9 cellular contexts compared by ENCODE assay signal in genomic region chr2:127526940-127527804, GRCh38. TPM values are rescaled to one million over a fixed set of nuclear protein-coding genes. Genes with fewer than 3 reads are reported as not detected.
A peak's percentile ranks its signal among the peaks of the same experiment; 100 is the strongest.
DNase-seq lines count a peak whose midpoint lies in the region; ATAC-seq and TF ChIP-seq lines count a peak whose summit lies in the region.
"Had no signal": no experiment of that assay in that cellular context is flagged by ENCODE, and none has a peak within 500 bp of the region (broad histone marks: within the 10 kb centered on the region; RNA-seq: fewer than 3 reads in every experiment).

No MANE protein-coding gene starts in this region.

- in situ Hi-C loops in Panc1 (cut with HindIII; ENCODE audit: low pct_unique_long_range_greater_than_20kb, low sequenced_read_pairs): no loop called here

- H3K27ac ChIP-seq in Panc1 (ENCODE audit: low read length): peak overlapping the region; percentile 97
- H3K27ac ChIP-seq in duodenal mucosa (ENCODE audit: low read depth, low read length): peak overlapping the region; percentile 91

- H3K27me3 ChIP-seq in Panc1 (ENCODE audit: control insufficient read depth, insufficient read depth, low read length) (no peaks in the 10 kb centered on the region), duodenal mucosa (ENCODE audit: control insufficient read depth in 1 of 2, insufficient read depth in 2 of 2, low read length in 2 of 2) (no peaks in the 10 kb centered on the region)

- peaks cover 23% of the 10 kb centered on the region for H3K4me1 Mint-ChIP-seq in activated CD4-positive, alpha-beta T cell treated with anti-CD3 and anti-CD28 coated beads, Interleukin-2, amount 10 ng/mL, durations not matched to agents 7 days and 5 days
- H3K4me1 Mint-ChIP-seq in naive B cell: peaks cover 17 to 37% (median 34%) of the 10 kb centered on the region in 3 donors

- H3K4me3 Mint-ChIP-seq in activated CD4-positive, alpha-beta T cell treated with anti-CD3 and anti-CD28 coated beads, Interleukin-2, amount 10 ng/mL, durations not matched to agents 7 days and 5 days: peak overlapping the region; percentile 95
- peak overlapping the region; percentile 93 to 99 (median 97) for H3K4me3 Mint-ChIP-seq in naive B cell

- TF ChIP-seq CTCF in Panc1 (IDR thresholded peaks at IDR 0.05): peak; percentile 29

- H3K27ac Mint-ChIP-seq in activated CD4-positive, alpha-beta T cell treated with anti-CD3 and anti-CD28 coated beads, Interleukin-2, amount 10 ng/mL, durations not matched to agents 7 days and 5 days: peak overlapping the region; percentile 91
- H3K27ac Mint-ChIP-seq in naive B cell: peak overlapping the region; percentile 99 to 100 (median 100)

- CTCF ChIA-PET in activated CD4-positive, alpha-beta T cell treated with anti-CD3 and anti-CD28 coated beads, Interleukin-2, amount 10 ng/mL, durations not matched to agents 7 days and 5 days (lab: Charles Lee): interaction anchor here (0.8 to 1.6 kb wide), 6 partner anchors 10 to 123 kb away, joined by 3 to 5 read pairs (median 4); no protein-coding TSS in a partner anchor
- CTCF ChIA-PET in Panc1 (lab: Charles Lee): interaction anchor here (0.6 to 1.7 kb wide), 3 partner anchors 64 to 185 kb away, joined by 3 to 4 read pairs (median 3); no protein-coding TSS in a partner anchor

- H3K36me3 ChIP-seq in Panc1 (ENCODE audit: control insufficient read depth, insufficient read depth, low read length) (peaks cover 13% of the 10 kb centered on the region), duodenal mucosa (ENCODE audit: control insufficient read depth in 1 of 2, insufficient read depth in 2 of 2, low read length in 2 of 2) (peaks cover 4 to 16% of the 10 kb centered on the region in 2 donors)

- no peak for DNase-seq in activated CD4-positive, alpha-beta T cell treated with anti-CD3 and anti-CD28 coated beads, Interleukin-2, amount 10 ng/mL, durations not matched to agents 7 days and 5 days
- DNase-seq in activated CD4-positive, alpha-beta T cell treated with anti-CD3 and anti-CD28 coated beads for 4 hours: no peak
- peak; percentile 22 for DNase-seq in Panc1 (ENCODE audit: low read depth, low spot score)
- no peak for DNase-seq in naive B cell
- no peak for DNase-seq in NCI-H345 treated with DMSO at 0.1 percent for 48 hours (lab: John Stamatoyannopoulos, UW; ENCODE audit: unreplicated experiment)
- DNase-seq in kidney glomerular epithelial cell (lab: John Stamatoyannopoulos, UW): no peak

- H3K4me3 ChIP-seq in Panc1 (ENCODE audit: low read depth in 2 of 2, low read length in 2 of 2): peak overlapping the region; percentile 91 to 92
- peak overlapping the region; percentile 90 to 91 for H3K4me3 ChIP-seq in duodenal mucosa (ENCODE audit: low read depth in 1 of 2, low read length in 2 of 2)

- intact Hi-C loops in Panc1 (cut with micrococcal nuclease; ENCODE audit: unreplicated experiment): no loop called here

- H3K9me3 ChIP-seq in Panc1 (ENCODE audit: control insufficient read depth, insufficient read depth, low read depth, low read length) (no peaks in the 10 kb centered on the region), duodenal mucosa (ENCODE audit: control insufficient read depth in 1 of 2, low read length in 2 of 2) (no peaks in the 10 kb centered on the region)

- H3K9me3 Mint-ChIP-seq in activated CD4-positive, alpha-beta T cell treated with anti-CD3 and anti-CD28 coated beads, Interleukin-2, amount 10 ng/mL, durations not matched to agents 7 days and 5 days: peaks cover 2% of the 10 kb centered on the region
- peaks cover 0 to 2% (median 0%) of the 10 kb centered on the region in 7 donors for H3K9me3 Mint-ChIP-seq in naive B cell

- POLR2A ChIA-PET in activated CD4-positive, alpha-beta T cell treated with anti-CD3 and anti-CD28 coated beads, Interleukin-2, amount 10 ng/mL, durations not matched to agents 7 days and 5 days (lab: Charles Lee): no interaction called here
- POLR2A ChIA-PET in Panc1 (lab: Charles Lee): interaction anchor here (0.6 to 0.9 kb wide), 2 partner anchors 17 to 64 kb away, joined by 3 to 4 read pairs; no protein-coding TSS in a partner anchor

- peaks cover 12% of the 10 kb centered on the region for H3K36me3 Mint-ChIP-seq in activated CD4-positive, alpha-beta T cell treated with anti-CD3 and anti-CD28 coated beads, Interleukin-2, amount 10 ng/mL, durations not matched to agents 7 days and 5 days (ENCODE audit: low read depth)
- H3K36me3 Mint-ChIP-seq in naive B cell: peaks cover 0 to 3% of the 10 kb centered on the region in 2 donors

- ATAC-seq in HG02884 (IDR thresholded peaks at IDR 0.05; ENCODE audit: unreplicated experiment) (peak; percentile 2), Panc1 (no peak), naive B cell (ENCODE audit: low read depth in 2 of 2) (peak; percentile 12 to 15)

- BruUV-seq in Panc1 (replicated peaks; lab: Mats Ljungman, UMichigan): TSS peak; percentile 99

- peaks cover 2% of the 10 kb centered on the region for H3K27me3 Mint-ChIP-seq in activated CD4-positive, alpha-beta T cell treated with anti-CD3 and anti-CD28 coated beads, Interleukin-2, amount 10 ng/mL, durations not matched to agents 7 days and 5 days
- H3K27me3 Mint-ChIP-seq in naive B cell: peaks cover 0 to 5% (median 0%) of the 10 kb centered on the region in 3 donors

- H3K9ac ChIP-seq in duodenal mucosa (ENCODE audit: low read depth in 1 of 2, low read length in 2 of 2): peak overlapping the region; percentile 87 to 90

- H3K4me1 ChIP-seq in Panc1 (ENCODE audit: control insufficient read depth, insufficient read depth, low read length) (peaks cover 20% of the 10 kb centered on the region), duodenal mucosa (ENCODE audit: control insufficient read depth in 1 of 2, insufficient read depth in 2 of 2, low read length in 2 of 2) (peaks cover 38 to 42% of the 10 kb centered on the region in 2 donors)

RNA-seq across cellular contexts. Expression of gene IWS1, which starts 0.9 kb away (rescaled TPM):
- total RNA-seq in activated CD4-positive, alpha-beta T cell treated with anti-CD3 and anti-CD28 coated beads, Interleukin-2, amount 10 ng/mL, durations not matched to agents 7 days and 5 days: 10 to 100 TPM; 43.0 to 46.9 TPM
- 48.6 TPM for total RNA-seq in Panc1 (2021; ENCODE audit: unreplicated experiment)
- polyA plus RNA-seq in Panc1 (2012; ENCODE audit: insufficient read length): 42.4 TPM
- 10 to 100 TPM in 5 of 6 donors, 1 to 10 TPM in 1; 5.3 to 43.9 (median 19.1) TPM for polyA plus RNA-seq in naive B cell (ENCODE audit: low read depth in 6 of 6)

RNA-seq across cellular contexts. Expression of gene MYO7B, which starts 8.3 kb away (rescaled TPM):
- under 1 TPM; 0.60 to 0.69 TPM for total RNA-seq in activated CD4-positive, alpha-beta T cell treated with anti-CD3 and anti-CD28 coated beads, Interleukin-2, amount 10 ng/mL, durations not matched to agents 7 days and 5 days
- total RNA-seq in Panc1 (2021; ENCODE audit: unreplicated experiment): 0.15 TPM
- 0.12 TPM for polyA plus RNA-seq in Panc1 (2012; ENCODE audit: insufficient read length)
- polyA plus RNA-seq in naive B cell (ENCODE audit: low read depth in 6 of 6): 10 to 100 TPM in 3 of 6 donors, 1 to 10 TPM in 3; 1.7 to 44.3 (median 12.0) TPM
- total RNA-seq: myocyte had no signal
